ENCODE assay signal across 17 cellular contexts in genomic region chr2:102915128-102915527, GRCh38.
A peak's percentile ranks its signal among the peaks of the same experiment; 100 is the strongest.
DNase-seq lines count a peak whose midpoint lies in the region; ATAC-seq and TF ChIP-seq lines count a peak whose summit lies in the region.
"Had no signal": no experiment of that assay in that cellular context is flagged by ENCODE, and none has a peak within 500 bp of the region (broad histone marks: within the 10 kb centered on the region; RNA-seq: fewer than 3 reads in every experiment).

No MANE protein-coding gene starts in this region.

- H3K4me1 ChIP-seq in IMR-90 (ENCODE audit: control insufficient read depth, insufficient read depth, low read length) (no peaks in the 10 kb centered on the region), left lung (no peaks in the 10 kb centered on the region)

- no peak overlapping the region for H4K91ac ChIP-seq in IMR-90 (ENCODE audit: insufficient read depth, low read depth, low read length)

- no peak overlapping the region for H3K4me2 ChIP-seq in IMR-90 (ENCODE audit: low read depth, low read length)

- H2AFZ ChIP-seq in IMR-90 (replicated peaks; ENCODE audit: low read length, poor library complexity), result no peak overlapping the region

- TF ChIP-seq CTCF in IMR-90 (conservative IDR thresholded peaks at IDR 0.05; ENCODE audit: low read depth, low read length) (no peak), astrocyte of the cerebellum (IDR thresholded peaks at IDR 0.05; ENCODE audit: low read depth, low read length, missing control alignments) (no peak), left lung (IDR thresholded peaks at IDR 0.05) (no peak)

- dilution Hi-C loops in IMR-90 (cut with HindIII; ENCODE audit: low sequenced_read_pairs, unreplicated experiment), result no loop called here

- intact Hi-C loops in IMR-90 (cut with micrococcal nuclease) (loop anchor here (5.0 kb wide), 1 partner anchor 292 kb away; no protein-coding TSS in a partner anchor), left lung (cut with DNase I) (no loop called here)

- CTCF ChIA-PET in IMR-90 (lab: Yijun Ruan, JAX), result no interaction called here

- H2BK120ac ChIP-seq in IMR-90 (ENCODE audit: low read depth, low read length), result no peak overlapping the region

- H2BK15ac ChIP-seq in IMR-90 (ENCODE audit: low read depth, low read length), result no peak overlapping the region

- H3K27ac ChIP-seq in IMR-90 (ENCODE audit: insufficient read depth, low read length) (no peak overlapping the region), left lung (no peak overlapping the region)
- H3K27ac ChIP-seq: neutrophil had no signal

- H3K36me3 ChIP-seq in IMR-90 (ENCODE audit: control insufficient read depth, insufficient read depth, low read length), result no peaks in the 10 kb centered on the region
- no peaks in the 10 kb centered on the region for H3K36me3 ChIP-seq in left lung
- H3K36me3 ChIP-seq: neutrophil had no signal

- no peaks in the 10 kb centered on the region for H3K79me1 ChIP-seq in IMR-90 (ENCODE audit: low read depth in 1 of 2, low read length in 2 of 2)

- no peak overlapping the region for H2BK5ac ChIP-seq in IMR-90 (ENCODE audit: low read depth, low read length, poor library complexity, severe bottlenecking)

- no peak overlapping the region for H3K9ac ChIP-seq in IMR-90 (ENCODE audit: low read depth, low read length)

- POLR2A ChIA-PET in IMR-90 (lab: Charles Lee; ENCODE audit: unreplicated experiment), result no interaction called here

- DNase-seq in Caki2 (ENCODE audit: low read depth), result peak; percentile 76
- peak; percentile 45 for DNase-seq in IMR-90
- DNase-seq in astrocyte of the cerebellum (ENCODE audit: low read depth), result peak; percentile 20
- DNase-seq in kidney glomerular epithelial cell (lab: John Stamatoyannopoulos, UW), result peak; percentile 16
- no peak for DNase-seq in left lung
- no peak for DNase-seq in stimulated activated CD4-positive, alpha-beta T cell treated with anti-CD3 and anti-CD28 coated beads, Interleukin-15, amount 100 ng/mL, for 24 hours
- DNase-seq in midbrain (lab: John Stamatoyannopoulos, UW), result no peak
- no peak for DNase-seq in GM19238 (ENCODE audit: insufficient read length, low spot score)
- DNase-seq: activated B cell treated with CpG ODN at 0.5 μM for 24 hours; activated CD8-positive, alpha-beta memory T cell treated with anti-CD3 and anti-CD28 coated beads, Interleukin-2, amount 10 ng/mL, durations not matched to agents 7 days and 5 days; immature natural killer cell; Karpas-422; NCI-H1694 treated with DMSO at 0.1 percent for 48 hours; NCI-H510A treated with DMSO at 0.1 percent for 48 hours; OCI-M1 had no signal

- H4K5ac ChIP-seq in IMR-90 (ENCODE audit: low read depth, low read length), result no peak overlapping the region

- H3K9me3 ChIP-seq in IMR-90 (ENCODE audit: control insufficient read depth, insufficient read depth, low read length) (peaks cover 4% of the 10 kb centered on the region; the same call in 1 of the 2 replicates), left lung (peaks cover 0 to 23% of the 10 kb centered on the region in 2 donors)
- H3K9me3 ChIP-seq: neutrophil had no signal

- H3K4me3 ChIP-seq in IMR-90 (ENCODE audit: insufficient read depth, low read depth, low read length), result no peak overlapping the region
- no peak overlapping the region for H3K4me3 ChIP-seq in astrocyte of the cerebellum (ENCODE audit: low read depth, low read length)
- no peak overlapping the region for H3K4me3 ChIP-seq in left lung

- H3K56ac ChIP-seq in IMR-90 (ENCODE audit: extremely low read depth, insufficient read depth, low read length), result no peak overlapping the region

- H4K20me1 ChIP-seq in IMR-90 (ENCODE audit: insufficient read depth, low read length), result no peaks in the 10 kb centered on the region

- in situ Hi-C loops in Caki2 (cut with HindIII; ENCODE audit: low pct_unique_long_range_greater_than_20kb, low sequenced_read_pairs), result no loop called here
- in situ Hi-C loops in IMR-90 (cut with MboI; ENCODE audit: low sequenced_read_pairs), result no loop called here
- in situ Hi-C loops in astrocyte of the cerebellum (cut with HindIII; ENCODE audit: low sequenced_read_pairs), result no loop called here

- H3K14ac ChIP-seq in IMR-90 (replicated peaks; ENCODE audit: low read depth, low read length), result no peak overlapping the region

- BruUV-seq in IMR-90 (replicated peaks; lab: Mats Ljungman, UMichigan), result no TSS peak

- H2AK5ac ChIP-seq in IMR-90 (ENCODE audit: low read depth, low read length), result no peak overlapping the region

- no CpG with 5 or more reads among the region's 2 CpGs for WGBS in IMR-90 (ENCODE audit: extremely low coverage in 2 of 2, insufficient read length in 1 of 2), 2 experiments

- no peak overlapping the region for H3K18ac ChIP-seq in IMR-90 (ENCODE audit: low read depth, low read length)

- TF ChIP-seq POLR2A in IMR-90 (IDR thresholded peaks at IDR 0.05; ENCODE audit: low read depth, low read length), result no peak

- H3K23ac ChIP-seq in IMR-90 (ENCODE audit: low read depth, low read length), result no peak overlapping the region

- no peak for TF ChIP-seq RAD21 in IMR-90 (IDR thresholded peaks at IDR 0.05; ENCODE audit: low read length)

- ATAC-seq in IMR-90 (ENCODE audit: low read depth), result no peak
- ATAC-seq in left lung, result no peak
- ATAC-seq: activated CD8-positive, alpha-beta memory T cell treated with anti-CD3 and anti-CD28 coated beads, Interleukin-2, amount 10 ng/mL, durations not matched to agents 7 days and 5 days; stimulated activated effector memory CD8-positive, alpha-beta T cell treated with anti-CD3 and anti-CD28 coated beads, Interleukin-12 subunit alpha, Interleukin-12 subunit beta, amount 100 ng/mL, for 72 hours had no signal

- no peak overlapping the region for H4K8ac ChIP-seq in IMR-90 (ENCODE audit: low read depth in 2 of 2, low read length in 2 of 2)

- no peak overlapping the region for H2BK20ac ChIP-seq in IMR-90 (ENCODE audit: low read depth, low read length)

- no peak overlapping the region for H3K4ac ChIP-seq in IMR-90 (ENCODE audit: low read depth, low read length)

- no peak overlapping the region for H2AK9ac ChIP-seq in IMR-90 (replicated peaks; ENCODE audit: low read depth, low read length, poor library complexity)

- H3K27me3 ChIP-seq in IMR-90 (ENCODE audit: control insufficient read depth, insufficient read depth, low read length), result no peaks in the 10 kb centered on the region
- H3K27me3 ChIP-seq in left lung, result no peaks in the 10 kb centered on the region
- H3K27me3 ChIP-seq: neutrophil had no signal

- no peaks in the 10 kb centered on the region for H3K9me1 ChIP-seq in IMR-90 (ENCODE audit: insufficient read depth, low read length)

TF ChIP-seq in IMR-90, 13 proteins besides CTCF, POLR2A, EP300 and RAD21:
- TF ChIP-seq MAZ (IDR thresholded peaks at IDR 0.05; ENCODE audit: borderline replicate concordance, low read depth, low read length) (no peak), NFE2L2 (IDR thresholded peaks at IDR 0.05; ENCODE audit: low read depth, low read length) (peak; percentile 57; the same call in 1 of the 2 replicates)

Comparison
In these comparisons a context has a peak if more than half of its experiments do, and no peak if none do; other contexts are left out.
1. DNase-seq: peak in Caki2 (single experiment), IMR-90 (single experiment), astrocyte of the cerebellum (single experiment) and kidney glomerular epithelial cell (single experiment); none in left lung (0 of 2), stimulated activated CD4-positive, alpha-beta T cell treated with anti-CD3 and anti-CD28 coated beads, Interleukin-15, amount 100 ng/mL, for 24 hours (single experiment), midbrain (single experiment) and GM19238 (single experiment).